ENCODE assay signal across 18 cellular contexts in the genomic region with DNA sequence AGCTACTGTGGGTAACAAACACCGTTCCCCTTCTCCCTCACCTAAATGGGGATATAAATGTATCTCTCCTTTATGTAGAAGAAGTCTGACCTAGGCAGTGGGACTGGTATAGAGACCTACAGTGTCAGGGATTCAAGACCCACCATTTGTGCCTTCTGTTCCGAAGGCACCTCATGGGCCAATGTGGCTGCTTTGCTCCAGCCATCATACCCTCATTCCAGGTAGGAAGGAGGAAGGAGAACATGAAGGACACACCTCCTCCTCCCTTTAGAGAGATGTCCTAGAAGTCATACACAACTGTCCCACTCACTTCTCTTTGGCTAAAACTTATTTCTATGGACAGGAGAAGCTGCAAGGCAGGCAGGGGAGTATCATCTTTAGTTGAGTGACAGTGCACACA. TPM values are rescaled to one million over a fixed set of nuclear protein-coding genes. Genes with fewer than 3 reads are reported as not detected.
DNase-seq lines count a peak whose midpoint lies in the region; ATAC-seq, FAIRE-seq and TF ChIP-seq lines count a peak whose summit lies in the region.
"Had no signal": no experiment of that assay in that cellular context is flagged by ENCODE, and none has a peak within 500 bp of the region (broad histone marks: within the 10 kb centered on the region; RNA-seq: fewer than 3 reads in every experiment).

No MANE protein-coding gene starts in this region.

- H3K27ac ChIP-seq in BLaER1 (peak overlapping the region; percentile 73), osteoblast (ENCODE audit: low read depth, low read length) (no peak overlapping the region)

- H3K27me3 ChIP-seq in BLaER1 (no peaks in the 10 kb centered on the region), osteoblast (ENCODE audit: insufficient read depth, low read length) (peaks cover 7% of the 10 kb centered on the region)
- H3K27me3 ChIP-seq: BE2C had no signal

- peak; percentile 58 for FAIRE-seq in HTR-8/SVneo (lab: Jason Lieb, UNC)

- ATAC-seq in HG02678 (IDR thresholded peaks at IDR 0.05; ENCODE audit: unreplicated experiment), result no peak

- no peak for DNase-seq in activated CD4-positive, alpha-beta T cell treated with anti-CD3 and anti-CD28 coated beads, Interleukin-2, amount 10 ng/mL, durations not matched to agents 7 days and 5 days
- no peak for DNase-seq in activated CD4-positive, alpha-beta T cell treated with anti-CD3 and anti-CD28 coated beads for 4 hours
- DNase-seq in HTR-8/SVneo (ENCODE audit: insufficient read length, low spot score) (no peak), osteoblast (ENCODE audit: insufficient read length, low spot score, missing footprints) (peak; percentile 19), retina (no peak), DMS79 treated with DMSO at 0.1 percent for 48 hours (lab: John Stamatoyannopoulos, UW) (no peak)
- DNase-seq: BE2C; CD8-positive, alpha-beta T cell; DMS53; NCI-H187; NCI-H2227 treated with DMSO at 0.1 percent for 48 hours; NCI-H510A treated with DMSO at 0.1 percent for 48 hours; NCI-H82; SHP77; SK-N-SH had no signal

- no peak for TF ChIP-seq CTCF in osteoblast (IDR thresholded peaks at IDR 0.05; ENCODE audit: extremely low read depth, low read depth, low read length)

- H3K79me2 ChIP-seq in osteoblast (ENCODE audit: insufficient read depth, low read length), result no peaks in the 10 kb centered on the region

- no peaks in the 10 kb centered on the region for H3K9me3 Mint-ChIP-seq in activated CD4-positive, alpha-beta T cell treated with anti-CD3 and anti-CD28 coated beads, Interleukin-2, amount 10 ng/mL, durations not matched to agents 7 days and 5 days
- H3K9me3 Mint-ChIP-seq: CD8-positive, alpha-beta T cell had no signal

- no peak overlapping the region for H3K9ac ChIP-seq in BLaER1
- H3K9ac ChIP-seq: SK-N-SH had no signal

- CTCF ChIA-PET in activated CD4-positive, alpha-beta T cell treated with anti-CD3 and anti-CD28 coated beads, Interleukin-2, amount 10 ng/mL, durations not matched to agents 7 days and 5 days (lab: Charles Lee), result interaction anchor here (1.9 kb wide), 1 partner anchor 14 kb away, joined by 5 read pairs; no protein-coding TSS in a partner anchor

- peaks cover 1% of the 10 kb centered on the region for H3K27me3 Mint-ChIP-seq in activated CD4-positive, alpha-beta T cell treated with anti-CD3 and anti-CD28 coated beads, Interleukin-2, amount 10 ng/mL, durations not matched to agents 7 days and 5 days

- H3K36me3 Mint-ChIP-seq in activated CD4-positive, alpha-beta T cell treated with anti-CD3 and anti-CD28 coated beads, Interleukin-2, amount 10 ng/mL, durations not matched to agents 7 days and 5 days (ENCODE audit: low read depth), result no peaks in the 10 kb centered on the region
- H3K36me3 Mint-ChIP-seq: CD8-positive, alpha-beta T cell had no signal

- H4K20me1 ChIP-seq in BLaER1, result no peaks in the 10 kb centered on the region
- H4K20me1 ChIP-seq in osteoblast (ENCODE audit: insufficient read depth, low read length), result no peaks in the 10 kb centered on the region

- H3K9me3 ChIP-seq in BLaER1, result no peaks in the 10 kb centered on the region
- no peaks in the 10 kb centered on the region for H3K9me3 ChIP-seq in osteoblast (ENCODE audit: low read depth, low read length)
- H3K9me3 ChIP-seq: BE2C, HAP-1, SK-N-SH had no signal

- no peak overlapping the region for H3K4me3 ChIP-seq in BLaER1
- H3K4me3 ChIP-seq in osteoblast (ENCODE audit: insufficient read depth, low read length), result no peak overlapping the region
- H3K4me3 ChIP-seq: HAP-1 had no signal

- peaks cover 27% of the 10 kb centered on the region for H3K4me1 Mint-ChIP-seq in activated CD4-positive, alpha-beta T cell treated with anti-CD3 and anti-CD28 coated beads, Interleukin-2, amount 10 ng/mL, durations not matched to agents 7 days and 5 days

- peak overlapping the region; percentile 16 for H3K27ac Mint-ChIP-seq in activated CD4-positive, alpha-beta T cell treated with anti-CD3 and anti-CD28 coated beads, Interleukin-2, amount 10 ng/mL, durations not matched to agents 7 days and 5 days
- H3K27ac Mint-ChIP-seq: CD8-positive, alpha-beta T cell had no signal

- H3K4me1 ChIP-seq in BLaER1 (peaks cover 45% of the 10 kb centered on the region), osteoblast (ENCODE audit: insufficient read depth, low read length) (peaks cover 22% of the 10 kb centered on the region)
- H3K4me1 ChIP-seq: HAP-1 had no signal

- H3K4me3 Mint-ChIP-seq in activated CD4-positive, alpha-beta T cell treated with anti-CD3 and anti-CD28 coated beads, Interleukin-2, amount 10 ng/mL, durations not matched to agents 7 days and 5 days, result no peak overlapping the region
- H3K4me3 Mint-ChIP-seq: CD8-positive, alpha-beta T cell had no signal

- H3K36me3 ChIP-seq in BLaER1 (no peaks in the 10 kb centered on the region), osteoblast (ENCODE audit: insufficient read depth, low read length) (no peaks in the 10 kb centered on the region)
- H3K36me3 ChIP-seq: BE2C, HAP-1 had no signal

- H3K4me2 ChIP-seq in BLaER1, result peak overlapping the region; percentile 80
- H3K4me2 ChIP-seq in osteoblast (ENCODE audit: insufficient read depth, low read length), result peak overlapping the region; percentile 66
- H3K4me2 ChIP-seq: SK-N-SH had no signal

- POLR2A ChIA-PET in activated CD4-positive, alpha-beta T cell treated with anti-CD3 and anti-CD28 coated beads, Interleukin-2, amount 10 ng/mL, durations not matched to agents 7 days and 5 days (lab: Charles Lee), result no interaction called here

- H2AFZ ChIP-seq in osteoblast (ENCODE audit: low read length), result no peak overlapping the region

RNA-seq across cellular contexts. Expression of a gene that starts 8.3 kb away (rescaled TPM):
- total RNA-seq in activated CD4-positive, alpha-beta T cell treated with anti-CD3 and anti-CD28 coated beads, Interleukin-2, amount 10 ng/mL, durations not matched to agents 7 days and 5 days, result under 1 TPM; 0.25 to 0.27 TPM
- 40.2 and 122 TPM in 2 replicates for total RNA-seq in osteoblast

Comparison
In these comparisons a context has a peak if more than half of its experiments do, and no peak if none do; other contexts are left out.
1. RNA of a gene that starts 8.3 kb away (total RNA-seq): 40.2 to 122 TPM in osteoblast; 0.25 to 0.27 TPM in activated CD4-positive, alpha-beta T cell treated with anti-CD3 and anti-CD28 coated beads, Interleukin-2, amount 10 ng/mL, durations not matched to agents 7 days and 5 days; every median in the first group is over 10 times any median in the second.